ENCODE assay signal across 20 cellular contexts in the genomic region with DNA sequence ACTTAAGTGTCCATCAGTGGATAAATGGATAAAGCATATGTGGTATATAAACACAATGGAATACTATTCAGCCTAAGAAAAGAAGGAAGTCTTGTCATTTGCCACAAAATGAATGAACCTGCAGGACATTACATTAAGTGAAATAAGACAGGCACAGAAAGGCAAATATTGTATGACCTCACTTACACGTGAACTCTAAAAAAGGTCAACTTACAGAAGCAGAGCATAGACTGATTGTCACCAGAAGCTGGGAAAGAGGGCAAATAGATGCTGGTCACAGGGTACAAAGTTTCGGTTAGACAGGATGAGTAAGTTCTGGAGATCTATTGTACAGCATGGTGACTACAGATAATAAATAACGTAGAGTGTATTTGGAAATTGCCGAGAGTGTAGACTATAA.
DNase-seq lines count a peak whose midpoint lies in the region.
"Had no signal": no experiment of that assay in that cellular context is flagged by ENCODE, and none has a peak within 500 bp of the region (broad histone marks: within the 10 kb centered on the region; RNA-seq: fewer than 3 reads in every experiment).

No MANE protein-coding gene starts in this region.

- DNase-seq in HuH-7.5 (ENCODE audit: low spot score) (peak; percentile 33), foreskin melanocyte (peak; percentile 65), NCI-H446 (lab: John Stamatoyannopoulos, UW) (no peak), cerebellar nuclear complex (lab: John Stamatoyannopoulos, UW) (no peak), NCI-H128 (lab: John Stamatoyannopoulos, UW; ENCODE audit: unreplicated experiment) (no peak)
- DNase-seq: 8988T; ACHN; BE2C; C1 segment of cervical spinal cord; CD4-positive, alpha-beta memory T cell; CD4-positive, CD25-positive, alpha-beta regulatory T cell; CD8-positive, alpha-beta memory T cell; COR-L47; DMS 273 treated with DMSO at 0.1 percent for 48 hours; DMS153; DMS53; DMS79; DND-41; EL; GF-D8 had no signal

Comparison
In these comparisons a context has a peak if more than half of its experiments do, and no peak if none do; other contexts are left out.
1. DNase-seq: peak in HuH-7.5 (single experiment) and foreskin melanocyte (single experiment); none in NCI-H446 (0 of 2), cerebellar nuclear complex (0 of 2) and NCI-H128 (single experiment).